In genomic region chr11:93089474-93090102, GRCh38 we compare ENCODE assay signal across 8 cellular contexts.
DNase-seq lines count a peak whose midpoint lies in the region; ATAC-seq, FAIRE-seq and TF ChIP-seq lines count a peak whose summit lies in the region.

No MANE protein-coding gene starts in this region.

- CTCF ChIA-PET in Calu3 (lab: Charles Lee), result interaction anchor here (0.7 kb wide), 1 partner anchor 1878 kb away, joined by 4 read pairs; no protein-coding TSS in a partner anchor

- H3K36me3 ChIP-seq in astrocyte (ENCODE audit: insufficient read depth, low read length) (no peaks in the 10 kb centered on the region), keratinocyte (ENCODE audit: control insufficient read depth in 2 of 2, extremely low read depth in 1 of 2, insufficient read depth in 2 of 2, low read length in 2 of 2) (no peaks in the 10 kb centered on the region)

- DNase-seq in Calu3, result peak; percentile 9
- peak; percentile 32 for DNase-seq in NAMALWA (ENCODE audit: low spot score)
- peak; percentile 20 for DNase-seq in astrocyte (ENCODE audit: low read depth)
- DNase-seq in keratinocyte (ENCODE audit: low read depth, low spot score), result no peak
- no peak for DNase-seq in hepatic stellate cell (ENCODE audit: low spot score)

- FAIRE-seq in astrocyte (lab: Jason Lieb, UNC), result peak; percentile 41
- peak; percentile 41 for FAIRE-seq in keratinocyte (lab: Jason Lieb, UNC)

- H3K27me3 Mint-ChIP-seq in Calu3 (ENCODE audit: unreplicated experiment), result no peaks in the 10 kb centered on the region
- H3K27me3 Mint-ChIP-seq in astrocyte (ENCODE audit: low read depth, unreplicated experiment), result no peaks in the 10 kb centered on the region

- no peak overlapping the region for H3K27ac Mint-ChIP-seq in Calu3 (ENCODE audit: unreplicated experiment)
- peak overlapping the region; percentile 81 for H3K27ac Mint-ChIP-seq in astrocyte (ENCODE audit: unreplicated experiment)

- H3K9me3 Mint-ChIP-seq in Calu3 (ENCODE audit: low read depth, unreplicated experiment), result no peaks in the 10 kb centered on the region
- no peaks in the 10 kb centered on the region for H3K9me3 Mint-ChIP-seq in astrocyte (ENCODE audit: unreplicated experiment)

- H3K27ac ChIP-seq in astrocyte (ENCODE audit: low read depth, low read length) (no peak overlapping the region), keratinocyte (ENCODE audit: control insufficient read depth, insufficient read depth, low read length) (no peak overlapping the region)

- dilution Hi-C loops in keratinocyte (cut with MboI; ENCODE audit: extremely low pct_ligation_motif_present, low sequenced_read_pairs), result no loop called here

- no TSS peak for BruUV-seq in Calu3 (replicated peaks; lab: Mats Ljungman, UMichigan)

- no peaks in the 10 kb centered on the region for H3K4me1 ChIP-seq in astrocyte (ENCODE audit: insufficient read depth, low read length)
- no peaks in the 10 kb centered on the region for H3K4me1 ChIP-seq in keratinocyte (ENCODE audit: control insufficient read depth, extremely low read depth, insufficient read depth, low read length)

- H3K36me3 Mint-ChIP-seq in Calu3 (ENCODE audit: insufficient read depth, unreplicated experiment), result no peaks in the 10 kb centered on the region
- H3K36me3 Mint-ChIP-seq in astrocyte (ENCODE audit: low read depth, unreplicated experiment), result no peaks in the 10 kb centered on the region

- intact Hi-C loops in Calu3 (cut with micrococcal nuclease; ENCODE audit: unreplicated experiment), result no loop called here

- TF ChIP-seq CTCF in Calu3 (IDR thresholded peaks at IDR 0.05; ENCODE audit: unreplicated experiment) (no peak), astrocyte (IDR thresholded peaks at IDR 0.05; ENCODE audit: insufficient read depth, low read depth, low read length) (peak; percentile 40), keratinocyte (optimal IDR thresholded peaks at IDR 0.05 in 1 of 3, IDR thresholded peaks at IDR 0.05 in 1 of 3, conservative IDR thresholded peaks at IDR 0.05 in 1 of 3; ENCODE audit: extremely low read depth in 1 of 3, insufficient read depth in 2 of 3, low read length in 3 of 3) (peak; percentile 41 to 63 (median 58))

- no peaks in the 10 kb centered on the region for H3K9me1 ChIP-seq in keratinocyte (ENCODE audit: control insufficient read depth, extremely low read depth, insufficient read depth, low read length)

- H3K27me3 ChIP-seq in astrocyte (ENCODE audit: insufficient read depth, low read length) (no peaks in the 10 kb centered on the region), keratinocyte (ENCODE audit: control insufficient read depth, extremely low read depth, insufficient read depth, low read length) (no peaks in the 10 kb centered on the region)

- no peak overlapping the region for H3K4me3 Mint-ChIP-seq in Calu3 (ENCODE audit: low read depth, unreplicated experiment)
- H3K4me3 Mint-ChIP-seq in astrocyte (ENCODE audit: unreplicated experiment), result peak overlapping the region; percentile 29

- H4K20me1 ChIP-seq in astrocyte (ENCODE audit: insufficient read depth, low read length), result no peaks in the 10 kb centered on the region
- no peaks in the 10 kb centered on the region for H4K20me1 ChIP-seq in keratinocyte (ENCODE audit: control insufficient read depth, extremely low read depth, insufficient read depth, low read length)

- H3K4me2 ChIP-seq in astrocyte (ENCODE audit: low read length) (no peak overlapping the region), keratinocyte (ENCODE audit: control insufficient read depth, extremely low read depth, insufficient read depth, low read depth, low read length) (no peak overlapping the region)

- H3K9ac ChIP-seq in astrocyte (ENCODE audit: low read length) (no peak overlapping the region), keratinocyte (ENCODE audit: control insufficient read depth, extremely low read depth, insufficient read depth, low read length) (no peak overlapping the region)

- H3K4me1 Mint-ChIP-seq in Calu3 (ENCODE audit: low read depth, unreplicated experiment) (no peaks in the 10 kb centered on the region), astrocyte (ENCODE audit: low read depth, unreplicated experiment) (peaks cover 9% of the 10 kb centered on the region)

- ATAC-seq in GM21360 (IDR thresholded peaks at IDR 0.05; ENCODE audit: unreplicated experiment) (peak; percentile 80), HG03521 (IDR thresholded peaks at IDR 0.05; ENCODE audit: unreplicated experiment) (no peak), HG03097 (IDR thresholded peaks at IDR 0.05; ENCODE audit: low FRiP score, unreplicated experiment) (no peak)

- H3K4me3 ChIP-seq in astrocyte (ENCODE audit: insufficient read depth, low read depth, low read length), result no peak overlapping the region
- H3K4me3 ChIP-seq in keratinocyte (ENCODE audit: control insufficient read depth in 2 of 3, extremely low read depth in 1 of 3, insufficient read depth in 2 of 3, low read depth in 1 of 3, low read length in 3 of 3), result no peak overlapping the region

- H3K9me3 ChIP-seq in astrocyte (ENCODE audit: insufficient read depth, low read depth, low read length) (no peaks in the 10 kb centered on the region), keratinocyte (ENCODE audit: control insufficient read depth, low read depth, low read length) (no peaks in the 10 kb centered on the region)

- H3K79me2 ChIP-seq in astrocyte (ENCODE audit: insufficient read depth, low read length) (no peaks in the 10 kb centered on the region), keratinocyte (ENCODE audit: control insufficient read depth, insufficient read depth, low read length) (no peaks in the 10 kb centered on the region)

- peak overlapping the region; percentile 6 for H2AFZ ChIP-seq in astrocyte (ENCODE audit: low read depth, low read length)
- H2AFZ ChIP-seq in keratinocyte (ENCODE audit: control insufficient read depth, low read length), result no peak overlapping the region

Comparison
In these comparisons a context has a peak if more than half of its experiments do, and no peak if none do; other contexts are left out.
1. DNase-seq: peak in Calu3 (single experiment), NAMALWA (single experiment) and astrocyte (single experiment); none in keratinocyte (single experiment) and hepatic stellate cell (single experiment).